15 cellular contexts compared by ENCODE assay signal in the genomic region with DNA sequence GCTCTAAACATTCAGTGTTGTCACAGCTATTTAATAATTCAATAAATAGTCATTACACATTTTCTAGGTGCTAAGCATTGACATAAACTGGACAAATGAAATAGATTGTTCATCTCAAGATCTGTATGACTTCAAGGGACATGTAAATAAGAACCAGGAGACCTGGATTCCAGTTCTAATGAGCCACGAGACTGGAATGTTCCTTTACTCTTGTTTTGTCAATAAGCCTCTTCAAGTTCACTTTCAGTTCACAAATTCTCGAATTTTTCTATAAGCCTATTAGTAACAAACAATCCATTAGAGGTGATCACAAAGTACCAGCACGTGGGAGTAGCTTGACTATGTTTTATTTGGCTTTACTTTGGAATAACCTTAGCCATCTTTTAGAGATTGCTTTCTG.
"Had no signal": no experiment of that assay in that cellular context is flagged by ENCODE, and none has a peak within 500 bp of the region (broad histone marks: within the 10 kb centered on the region; RNA-seq: fewer than 3 reads in every experiment).

No MANE protein-coding gene starts in this region.

- H3K36me3 ChIP-seq: heart left ventricle, neutrophil, right atrium auricular region, sigmoid colon, stomach had no signal

- H3K4me3 ChIP-seq: heart left ventricle, mucosa of descending colon, psoas muscle, right atrium auricular region, sigmoid colon, stomach had no signal

- H3K27ac ChIP-seq: heart left ventricle, neutrophil, psoas muscle, right atrium auricular region, sigmoid colon, stomach had no signal

- DNase-seq: erythroblast; heart left ventricle; hippocampal formation; kidney glomerular epithelial cell; mucosa of descending colon; naive thymus-derived CD8-positive, alpha-beta T cell; psoas muscle; sigmoid colon; small intestine; stimulated activated CD4-positive, alpha-beta T cell treated with anti-CD3 and anti-CD28 coated beads, Interleukin-12 subunit alpha, Interleukin-12 subunit beta, amount 100 ng/mL, for 4 hours; stimulated activated naive CD4-positive, alpha-beta T cell; stomach; substantia nigra had no signal

- H3K27me3 ChIP-seq: heart left ventricle, neutrophil, right atrium auricular region, sigmoid colon, stomach had no signal

- H3K9me3 ChIP-seq: heart left ventricle, mucosa of descending colon, neutrophil, psoas muscle, right atrium auricular region, sigmoid colon, stomach had no signal
